1 cellular context compared by ENCODE assay signal in the genomic region with DNA sequence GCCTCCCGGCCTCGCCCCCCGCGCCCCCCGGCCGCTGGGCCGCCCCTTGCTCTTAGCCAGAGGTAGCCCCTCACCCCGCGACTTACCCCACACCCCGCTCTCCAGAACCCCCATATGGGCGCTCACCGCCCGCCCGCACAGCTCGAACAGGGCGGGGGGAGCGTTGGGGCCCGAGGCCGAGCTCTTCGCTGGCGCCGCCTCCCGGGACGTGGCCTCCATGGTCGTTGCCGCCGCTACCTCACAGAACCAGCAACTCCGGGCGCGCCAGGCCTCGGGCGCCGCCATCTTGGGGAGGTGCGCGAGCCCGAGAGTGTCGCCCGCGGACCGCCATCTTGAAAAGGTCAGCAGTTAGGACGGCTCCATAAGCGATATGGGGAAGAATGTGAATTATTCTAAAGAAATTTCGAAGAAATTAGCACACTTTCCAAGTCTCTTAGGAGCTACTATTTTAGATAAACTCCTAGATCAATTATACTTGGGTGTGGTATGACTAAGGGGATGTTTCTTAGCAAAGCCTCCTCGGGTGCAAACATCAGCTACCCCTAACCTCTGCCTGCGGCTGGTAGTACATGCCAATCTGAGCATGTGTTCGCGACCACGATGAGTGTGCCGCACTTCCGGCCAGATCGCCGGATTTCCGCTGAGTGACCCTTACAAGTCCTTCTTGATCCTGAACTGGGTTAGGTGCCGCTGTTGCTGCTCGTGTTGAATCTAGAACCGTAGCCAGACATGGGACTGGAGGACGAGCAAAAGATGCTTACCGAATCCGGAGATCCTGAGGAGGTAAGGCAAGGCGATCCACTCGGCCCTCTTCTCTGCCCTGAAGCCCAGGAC.
A peak's percentile ranks its signal among the peaks of the same experiment; 100 is the strongest.
TF ChIP-seq lines count a peak whose summit lies in the region.

A gene with protein sequence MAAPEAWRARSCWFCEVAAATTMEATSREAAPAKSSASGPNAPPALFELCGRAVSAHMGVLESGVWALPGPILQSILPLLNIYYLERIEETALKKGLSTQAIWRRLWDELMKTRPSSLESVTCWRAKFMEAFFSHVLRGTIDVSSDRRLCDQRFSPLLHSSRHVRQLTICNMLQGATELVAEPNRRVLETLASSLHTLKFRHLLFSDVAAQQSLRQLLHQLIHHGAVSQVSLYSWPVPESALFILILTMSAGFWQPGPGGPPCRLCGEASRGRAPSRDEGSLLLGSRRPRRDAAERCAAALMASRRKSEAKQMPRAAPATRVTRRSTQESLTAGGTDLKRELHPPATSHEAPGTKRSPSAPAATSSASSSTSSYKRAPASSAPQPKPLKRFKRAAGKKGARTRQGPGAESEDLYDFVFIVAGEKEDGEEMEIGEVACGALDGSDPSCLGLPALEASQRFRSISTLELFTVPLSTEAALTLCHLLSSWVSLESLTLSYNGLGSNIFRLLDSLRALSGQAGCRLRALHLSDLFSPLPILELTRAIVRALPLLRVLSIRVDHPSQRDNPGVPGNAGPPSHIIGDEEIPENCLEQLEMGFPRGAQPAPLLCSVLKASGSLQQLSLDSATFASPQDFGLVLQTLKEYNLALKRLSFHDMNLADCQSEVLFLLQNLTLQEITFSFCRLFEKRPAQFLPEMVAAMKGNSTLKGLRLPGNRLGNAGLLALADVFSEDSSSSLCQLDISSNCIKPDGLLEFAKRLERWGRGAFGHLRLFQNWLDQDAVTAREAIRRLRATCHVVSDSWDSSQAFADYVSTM (minus strand): TSS at position 579 of the 834 bp plus-strand sequence. CDS start 294 bp downstream, at position 285.
A gene (plus strand): TSS at position 661 of the 834 bp plus-strand sequence. CDS start 69 bp downstream, at position 730.

TF ChIP-seq in endothelial cell of umbilical vein, 7 proteins besides CTCF, POLR2A, EP300 and RAD21:
- TF ChIP-seq EZH2 (IDR thresholded peaks at IDR 0.05; ENCODE audit: borderline replicate concordance, low read depth, low read length, severe bottlenecking) = no peak
- TF ChIP-seq GATA2 (IDR thresholded peaks at IDR 0.05; ENCODE audit: insufficient read depth, insufficient read length, low read depth, low read length) = no peak
- TF ChIP-seq, protein P1, sequence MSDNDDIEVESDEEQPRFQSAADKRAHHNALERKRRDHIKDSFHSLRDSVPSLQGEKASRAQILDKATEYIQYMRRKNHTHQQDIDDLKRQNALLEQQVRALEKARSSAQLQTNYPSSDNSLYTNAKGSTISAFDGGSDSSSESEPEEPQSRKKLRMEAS (IDR thresholded peaks at IDR 0.05; ENCODE audit: insufficient read depth, insufficient read length) = peak; percentile 53
- peak; percentile 16 for TF ChIP-seq FOS (IDR thresholded peaks at IDR 0.05; ENCODE audit: borderline replicate concordance, insufficient read depth, low read length)
- TF ChIP-seq JUN (IDR thresholded peaks at IDR 0.05; ENCODE audit: borderline replicate concordance, insufficient read depth, insufficient read length, low read depth) = no peak
- peak; percentile 96 for TF ChIP-seq MYC (IDR thresholded peaks at IDR 0.05; ENCODE audit: low read depth, low read length)
- peak; percentile 94 for TF ChIP-seq POLR2AphosphoS5 (IDR thresholded peaks at IDR 0.05; ENCODE audit: insufficient read depth, low read depth, low read length)
